ENCODE assay signal across 32 cellular contexts in the genomic region with DNA sequence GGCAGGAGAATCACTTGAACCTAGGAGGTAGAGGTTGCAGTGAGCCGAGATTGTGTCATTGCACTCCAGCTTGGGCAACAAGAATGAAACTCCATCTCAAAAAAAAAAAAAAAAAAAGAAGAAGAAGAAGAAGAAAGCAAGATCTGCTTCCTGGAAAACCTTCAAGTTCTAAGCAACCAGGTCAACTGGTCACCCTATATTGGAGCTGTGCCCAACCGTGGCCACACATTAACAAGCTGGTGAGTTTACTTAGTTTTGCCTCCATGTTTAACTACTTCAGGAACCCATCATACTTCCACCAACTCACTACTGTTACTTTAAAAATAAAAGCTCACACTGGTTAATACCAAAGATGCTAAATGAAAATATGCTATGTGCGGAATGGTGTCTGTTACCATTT.
"Had no signal": no experiment of that assay in that cellular context is flagged by ENCODE, and none has a peak within 500 bp of the region (broad histone marks: within the 10 kb centered on the region; RNA-seq: fewer than 3 reads in every experiment).

No MANE protein-coding gene starts in this region.

- H3K27me3 Mint-ChIP-seq: activated CD4-positive, alpha-beta T cell treated with anti-CD3 and anti-CD28 coated beads for 36 hours; activated CD8-positive, alpha-beta memory T cell treated with anti-CD3 and anti-CD28 coated beads, Interleukin-2, amount 10 ng/mL, durations not matched to agents 7 days and 5 days; activated naive CD8-positive, alpha-beta T cell; brain; effector memory CD8-positive, alpha-beta T cell; memory B cell; naive thymus-derived CD8-positive, alpha-beta T cell had no signal

- H3K36me3 Mint-ChIP-seq: brain, immature natural killer cell, memory B cell had no signal

- H3K9me3 ChIP-seq: heart left ventricle, pancreas, thoracic aorta had no signal

- H3K4me1 Mint-ChIP-seq: activated CD4-positive, alpha-beta T cell treated with anti-CD3 and anti-CD28 coated beads for 36 hours; activated CD8-positive, alpha-beta memory T cell treated with anti-CD3 and anti-CD28 coated beads, Interleukin-2, amount 10 ng/mL, durations not matched to agents 7 days and 5 days; brain; immature natural killer cell; neural crest cell had no signal

- H3K27ac ChIP-seq: cardiac muscle cell, coronary artery, dorsolateral prefrontal cortex, heart left ventricle, thoracic aorta had no signal

- H3K36me3 ChIP-seq: cardiac muscle cell, pancreas, thoracic aorta had no signal

- H3K4me3 Mint-ChIP-seq: activated CD4-positive, alpha-beta T cell treated with anti-CD3 and anti-CD28 coated beads for 36 hours; activated CD8-positive, alpha-beta memory T cell treated with anti-CD3 and anti-CD28 coated beads, Interleukin-2, amount 10 ng/mL, durations not matched to agents 7 days and 5 days; activated CD8-positive, alpha-beta T cell treated with anti-CD3 and anti-CD28 coated beads, Interleukin-2, amount 10 ng/mL, durations not matched to agents 7 days and 5 days; activated naive CD8-positive, alpha-beta T cell; activated T-cell treated with anti-CD3 and anti-CD28 coated beads, Interleukin-2, amount 50 U/mL, for 72 hours; brain; effector memory CD8-positive, alpha-beta T cell; immature natural killer cell; memory B cell; naive thymus-derived CD8-positive, alpha-beta T cell; neural crest cell; T-helper 1 cell treated with Interleukin-12 subunit alpha and Interleukin-12 subunit beta and Interleukin-4 antibody, amounts not matched to agents 30 μg/mL and 1 μg/mL, for 36 hours had no signal

- H3K27me3 ChIP-seq: cardiac muscle cell, dorsolateral prefrontal cortex, heart left ventricle, pancreas had no signal

- DNase-seq: activated CD4-positive, alpha-beta T cell treated with anti-CD3 and anti-CD28 coated beads for 36 hours; activated CD4-positive, CD25-positive, alpha-beta regulatory T cell; activated CD8-positive, alpha-beta memory T cell treated with anti-CD3 and anti-CD28 coated beads, Interleukin-2, amount 10 ng/mL, durations not matched to agents 7 days and 5 days; activated CD8-positive, alpha-beta T cell treated with anti-CD3 and anti-CD28 coated beads, Interleukin-2, amount 10 ng/mL, durations not matched to agents 7 days and 5 days; activated naive CD4-positive, alpha-beta T cell treated with Interleukin-2 at 50 U/mL for 16 hours; activated T-cell treated with anti-CD3 and anti-CD28 coated beads, Interleukin-2, amount 50 U/mL, for 72 hours; aorta; cerebellar nuclear complex; dorsolateral prefrontal cortex; effector memory CD8-positive, alpha-beta T cell; erythroblast; heart left ventricle; hypothalamus; immature natural killer cell; kidney; midbrain; naive thymus-derived CD8-positive, alpha-beta T cell; nucleus accumbens; right cardiac atrium; stimulated activated naive CD8-positive, alpha-beta T cell treated with anti-CD3 and anti-CD28 coated beads, Interleukin-15, Interleukin-2, amounts not matched to agents 100 U/mL and 50 U/mL, for 24 hours; SW 1271; T1000; trophoblast cell had no signal

- H3K27ac Mint-ChIP-seq: activated CD4-positive, alpha-beta T cell treated with anti-CD3 and anti-CD28 coated beads for 36 hours; activated CD8-positive, alpha-beta memory T cell treated with anti-CD3 and anti-CD28 coated beads, Interleukin-2, amount 10 ng/mL, durations not matched to agents 7 days and 5 days; activated CD8-positive, alpha-beta T cell treated with anti-CD3 and anti-CD28 coated beads, Interleukin-2, amount 10 ng/mL, durations not matched to agents 7 days and 5 days; activated naive CD8-positive, alpha-beta T cell; activated T-cell treated with anti-CD3 and anti-CD28 coated beads, Interleukin-2, amount 50 U/mL, for 72 hours; brain; effector memory CD8-positive, alpha-beta T cell; memory B cell; T-helper 1 cell treated with Interleukin-12 subunit alpha and Interleukin-12 subunit beta and Interleukin-4 antibody, amounts not matched to agents 30 μg/mL and 1 μg/mL, for 36 hours had no signal

- H3K9me3 Mint-ChIP-seq: activated T-cell treated with anti-CD3 and anti-CD28 coated beads, Interleukin-2, amount 50 U/mL, for 72 hours; effector memory CD8-positive, alpha-beta T cell; immature natural killer cell; memory B cell; naive thymus-derived CD8-positive, alpha-beta T cell; neural crest cell; T-helper 1 cell treated with Interleukin-12 subunit alpha and Interleukin-12 subunit beta and Interleukin-4 antibody, amounts not matched to agents 30 μg/mL and 1 μg/mL, for 36 hours had no signal

- H3K4me3 ChIP-seq: cardiac muscle cell, coronary artery, dorsolateral prefrontal cortex, heart left ventricle, pancreas, thoracic aorta had no signal
